12 cellular contexts compared by ENCODE assay signal in genomic region chr10:97331304-97331703, GRCh38. TPM values are rescaled to one million over a fixed set of nuclear protein-coding genes. Genes with fewer than 3 reads are reported as not detected.
DNase-seq lines count a peak whose midpoint lies in the region; ATAC-seq and TF ChIP-seq lines count a peak whose summit lies in the region.
"Had no signal": no experiment of that assay in that cellular context is flagged by ENCODE, and none has a peak within 500 bp of the region (broad histone marks: within the 10 kb centered on the region; RNA-seq: fewer than 3 reads in every experiment).

No MANE protein-coding gene starts in this region.

- H3K9me3 ChIP-seq in DOHH2 (ENCODE audit: control insufficient read depth, insufficient read depth, low read length) (no peaks in the 10 kb centered on the region), NT2/D1 (ENCODE audit: insufficient read depth, low read length) (no peaks in the 10 kb centered on the region), esophagus muscularis mucosa (no peaks in the 10 kb centered on the region), BE2C (no peaks in the 10 kb centered on the region)

- peaks cover 34% of the 10 kb centered on the region for H3K79me2 ChIP-seq in DOHH2 (ENCODE audit: control insufficient read depth, low read length)

- peak overlapping the region; percentile 11; the same call in 1 of the 2 replicates for H3K4me2 ChIP-seq in DOHH2 (ENCODE audit: low read length)

- TF ChIP-seq EP300 in esophagus muscularis mucosa (IDR thresholded peaks at IDR 0.05), result no peak

- TF ChIP-seq CTCF in DOHH2 (IDR thresholded peaks at IDR 0.05; ENCODE audit: low read depth, low read length, poor library complexity, severe bottlenecking) (no peak), esophagus muscularis mucosa (IDR thresholded peaks at IDR 0.05) (no peak), brain microvascular endothelial cell (IDR thresholded peaks at IDR 0.05; ENCODE audit: low read depth, low read length, missing control alignments) (no peak), BE2C (IDR thresholded peaks at IDR 0.05; ENCODE audit: low read depth, low read length) (no peak)

- no peaks in the 10 kb centered on the region for H3K9me2 ChIP-seq in DOHH2 (replicated peaks; ENCODE audit: control insufficient read depth, low read length)

- intact Hi-C loops in esophagus muscularis mucosa (cut with DNase I) (loop anchor here (5.0 kb wide), 1 partner anchor 39 kb away; the partner anchor contains the start of gene ARHGAP19), posterior vena cava (cut with DNase I) (no loop called here)

- peak overlapping the region; percentile 42 for H3K9ac ChIP-seq in NT2/D1 (ENCODE audit: insufficient read length, low read depth)

- in situ Hi-C loops in brain microvascular endothelial cell (cut with HindIII; ENCODE audit: low pct_ligation_motif_present, low sequenced_read_pairs), result no loop called here

- ATAC-seq in GM18873 (IDR thresholded peaks at IDR 0.05; ENCODE audit: low FRiP score, unreplicated experiment), result no peak

- peaks cover 16% of the 10 kb centered on the region for H3K36me3 ChIP-seq in DOHH2 (ENCODE audit: control insufficient read depth, low read length)
- no peaks in the 10 kb centered on the region for H3K36me3 ChIP-seq in NT2/D1 (ENCODE audit: insufficient read depth, insufficient read length, low read length)
- peaks cover 4 to 20% (median 11%) of the 10 kb centered on the region in 4 donors for H3K36me3 ChIP-seq in esophagus muscularis mucosa
- no peaks in the 10 kb centered on the region for H3K36me3 ChIP-seq in brain microvascular endothelial cell (replicated peaks)
- no peaks in the 10 kb centered on the region for H3K36me3 ChIP-seq in BE2C

- peaks cover 4% of the 10 kb centered on the region for H3K27me3 ChIP-seq in DOHH2 (ENCODE audit: control insufficient read depth, low read length)
- H3K27me3 ChIP-seq in NT2/D1 (ENCODE audit: insufficient read depth, insufficient read length), result no peaks in the 10 kb centered on the region
- H3K27me3 ChIP-seq in esophagus muscularis mucosa, result no peaks in the 10 kb centered on the region
- peaks cover 7% of the 10 kb centered on the region for H3K27me3 ChIP-seq in brain microvascular endothelial cell (replicated peaks)
- no peaks in the 10 kb centered on the region for H3K27me3 ChIP-seq in BE2C

- DNase-seq in NT2/D1 (ENCODE audit: low read depth, low spot score), result no peak
- no peak for DNase-seq in esophagus muscularis mucosa (ENCODE audit: extremely low spot score)
- peak; percentile 49 for DNase-seq in posterior vena cava (ENCODE audit: low spot score)
- DNase-seq in brain microvascular endothelial cell, result no peak
- DNase-seq in BE2C, result no peak
- DNase-seq in NK-92 treated with Interleukin-12 subunit alpha and Interleukin-12 subunit beta, amount 100 ng/mL, for 24 hours (lab: John Stamatoyannopoulos, UW), result no peak
- DNase-seq: DMS153, NCI-H1092 treated with DMSO at 0.1 percent for 48 hours, small intestine, WERI-Rb-1 had no signal

- H3K4me3 ChIP-seq in DOHH2 (ENCODE audit: low read length), result no peak overlapping the region
- H3K4me3 ChIP-seq in NT2/D1 (ENCODE audit: insufficient read length, low read depth), result peak overlapping the region; percentile 88
- peak overlapping the region; percentile 77 to 91 (median 84) for H3K4me3 ChIP-seq in esophagus muscularis mucosa
- H3K4me3 ChIP-seq in brain microvascular endothelial cell (ENCODE audit: low read depth, low read length), result no peak overlapping the region
- no peak overlapping the region for H3K4me3 ChIP-seq in BE2C (ENCODE audit: low read depth, low read length)

- H3F3A ChIP-seq in DOHH2 (ENCODE audit: control insufficient read depth, insufficient read depth), result peaks cover 6% of the 10 kb centered on the region; the same call in 1 of the 2 replicates

- peaks cover 30% of the 10 kb centered on the region for H3K4me1 ChIP-seq in DOHH2 (ENCODE audit: control insufficient read depth, low read length)
- no peaks in the 10 kb centered on the region for H3K4me1 ChIP-seq in NT2/D1 (ENCODE audit: insufficient read depth, insufficient read length)
- H3K4me1 ChIP-seq in esophagus muscularis mucosa, result peaks cover 33 to 65% (median 57%) of the 10 kb centered on the region in 4 donors
- H3K4me1 ChIP-seq in BE2C, result no peaks in the 10 kb centered on the region; the same call in 1 of the 2 replicates

- H3K27ac ChIP-seq in DOHH2 (ENCODE audit: low read depth, low read length), result no peak overlapping the region
- H3K27ac ChIP-seq in esophagus muscularis mucosa (replicated peaks in 1 of 4), result peak overlapping the region in 3 of 4 donors; percentile 83 to 97 (median 91)
- H3K27ac ChIP-seq in brain microvascular endothelial cell, result no peak overlapping the region
- H3K27ac ChIP-seq: WERI-Rb-1 had no signal

- no peaks in the 10 kb centered on the region for H4K20me1 ChIP-seq in DOHH2 (ENCODE audit: control insufficient read depth, insufficient read depth, low read depth, low read length)

- no peak for TF ChIP-seq POLR2A in esophagus muscularis mucosa (IDR thresholded peaks at IDR 0.05; ENCODE audit: low read depth)

- WGBS in esophagus muscularis mucosa, result 77% methylated on average over 4 of the region's 5 CpGs

RNA-seq across cellular contexts. Expression of gene FRAT2, which starts 3.2 kb away (rescaled TPM):
- total RNA-seq in esophagus muscularis mucosa, result 10 to 100 TPM; 18.7 to 27.8 (median 19.6) TPM
- total RNA-seq in posterior vena cava, result 1 to 10 TPM; 4.3 to 6.8 TPM
- 6.7 TPM for polyA plus RNA-seq in BE2C (2012; ENCODE audit: insufficient read depth, insufficient read length, low read depth)

RNA-seq across cellular contexts. Expression of gene FRAT1, which starts 12.2 kb away (rescaled TPM):
- 10 to 100 TPM in 1 of 4 donors, 1 to 10 TPM in 3; 6.1 to 10.3 (median 9.0) TPM for total RNA-seq in esophagus muscularis mucosa
- 1 to 10 TPM; 2.1 to 4.2 TPM for total RNA-seq in posterior vena cava
- polyA plus RNA-seq in BE2C (2012; ENCODE audit: insufficient read depth, insufficient read length, low read depth), result 0.65 TPM

RNA-seq across cellular contexts. Expression of gene ARHGAP19, which starts 38.9 kb away (rescaled TPM):
- total RNA-seq in esophagus muscularis mucosa (1 to 10 TPM; 3.5 to 5.4 (median 4.6) TPM), posterior vena cava (1 to 10 TPM; 6.8 to 7.6 TPM)
- 5.4 TPM for polyA plus RNA-seq in BE2C (2012; ENCODE audit: insufficient read depth, insufficient read length, low read depth)

Comparison
In these comparisons a context has a peak if more than half of its experiments do, and no peak if none do; other contexts are left out.
1. H3K27ac ChIP-seq: peak in esophagus muscularis mucosa (3 of 4); none in DOHH2 (single experiment) and brain microvascular endothelial cell (single experiment).
2. H3K4me3 ChIP-seq: peak in NT2/D1 (single experiment) and esophagus muscularis mucosa (4 of 4); none in DOHH2 (single experiment), brain microvascular endothelial cell (single experiment) and BE2C (single experiment).